9 cellular contexts compared by ENCODE assay signal in the genomic region with DNA sequence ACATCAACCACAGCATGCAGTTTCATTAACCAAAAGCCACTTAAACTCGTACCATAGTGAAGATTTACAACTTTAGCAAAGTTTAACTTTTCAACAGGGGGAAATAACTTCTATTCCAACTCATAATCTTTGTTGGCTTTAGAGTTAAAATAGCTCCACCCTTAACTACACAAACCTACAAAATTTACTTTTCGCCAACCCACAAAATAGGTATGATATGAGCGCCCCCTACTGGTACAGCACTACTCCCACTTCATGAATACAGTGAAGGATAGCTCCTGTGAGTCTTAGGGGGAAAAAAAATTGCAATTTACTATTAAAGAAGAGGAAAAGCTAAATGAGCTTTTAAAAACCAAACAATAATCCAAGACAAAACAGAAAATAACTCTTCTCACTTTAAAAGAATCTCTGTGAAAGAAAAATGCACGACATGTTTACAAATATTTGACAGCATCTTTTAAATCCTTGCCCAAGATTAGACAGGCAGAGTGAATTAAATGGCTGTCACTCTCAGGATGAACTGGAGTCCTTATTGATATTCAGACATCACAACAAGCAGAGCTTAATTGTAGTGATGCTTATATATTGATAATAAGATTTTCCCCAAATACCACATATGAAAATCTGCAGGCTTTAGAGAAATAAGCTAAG. TPM values are rescaled to one million over a fixed set of nuclear protein-coding genes. Genes with fewer than 3 reads are reported as not detected.
DNase-seq lines count a peak whose midpoint lies in the region; FAIRE-seq and TF ChIP-seq lines count a peak whose summit lies in the region.
"Had no signal": no experiment of that assay in that cellular context is flagged by ENCODE, and none has a peak within 500 bp of the region (broad histone marks: within the 10 kb centered on the region; RNA-seq: fewer than 3 reads in every experiment).

No MANE protein-coding gene starts in this region.

- TF ChIP-seq CTCF in neutrophil (IDR thresholded peaks at IDR 0.05) (peak; percentile 86), suprapubic skin (IDR thresholded peaks at IDR 0.05) (peak; percentile 81 to 94)

- peak; percentile 57 to 70 (median 64) for DNase-seq in CD4-positive, alpha-beta memory T cell
- DNase-seq in GM19239 (ENCODE audit: insufficient read length, low spot score) (peak; percentile 4), HK-2 (ENCODE audit: unreplicated experiment) (peak; percentile 64), OCI-M2 (lab: John Stamatoyannopoulos, UW; ENCODE audit: unreplicated experiment) (peak; percentile 44), fibroblast of peridontal ligament (ENCODE audit: extremely low read depth) (peak; percentile 88), suprapubic skin (ENCODE audit: low spot score in 2 of 2) (peak; percentile 69 to 82)
- peak; percentile 18 for DNase-seq in activated T-cell treated with anti-CD3 and anti-CD28 coated beads, Interleukin-2, amount 50 U/mL, for 1 hour

- no peaks in the 10 kb centered on the region for H3K9me3 ChIP-seq in CD4-positive, alpha-beta memory T cell (ENCODE audit: control insufficient read depth in 1 of 2, low read length in 2 of 2)
- no peaks in the 10 kb centered on the region for H3K9me3 ChIP-seq in neutrophil
- H3K9me3 ChIP-seq in suprapubic skin, result no peaks in the 10 kb centered on the region

- POLR2A ChIA-PET in CD4-positive, alpha-beta memory T cell (lab: Charles Lee; ENCODE audit: partially characterized antibody), result interaction anchor here (0.7 to 1.3 kb wide), 2 partner anchors 485 to 593 kb away, joined by 3 to 4 read pairs; a partner anchor contains a TSS

- peaks cover 5 to 13% of the 10 kb centered on the region in 2 donors for H3K27me3 Mint-ChIP-seq in CD4-positive, alpha-beta memory T cell

- no peak overlapping the region for H3K27ac ChIP-seq in CD4-positive, alpha-beta memory T cell (ENCODE audit: low read depth, low read length)
- H3K27ac ChIP-seq in neutrophil (no peak overlapping the region), suprapubic skin (no peak overlapping the region)

- 15% methylated on average over 4 of the region's 4 CpGs for WGBS in suprapubic skin

- no peak for TF ChIP-seq EP300 in suprapubic skin (IDR thresholded peaks at IDR 0.05)

- no peaks in the 10 kb centered on the region for H3K36me3 Mint-ChIP-seq in CD4-positive, alpha-beta memory T cell

- no peaks in the 10 kb centered on the region for H3K36me3 ChIP-seq in CD4-positive, alpha-beta memory T cell (ENCODE audit: insufficient read depth, low read length)
- no peaks in the 10 kb centered on the region for H3K36me3 ChIP-seq in neutrophil
- H3K36me3 ChIP-seq in suprapubic skin, result no peaks in the 10 kb centered on the region

- CTCF ChIA-PET in CD4-positive, alpha-beta memory T cell (lab: Charles Lee; ENCODE audit: partially characterized antibody), result interaction anchor here (0.5 to 3.2 kb wide), 68 partner anchors 8 to 1383 kb away, joined by 3 to 237 read pairs (median 4); a partner anchor contains a TSS

- no peaks in the 10 kb centered on the region for H3K27me3 ChIP-seq in CD4-positive, alpha-beta memory T cell (ENCODE audit: insufficient read depth, low read length)
- H3K27me3 ChIP-seq in neutrophil, result no peaks in the 10 kb centered on the region
- H3K27me3 ChIP-seq in suprapubic skin, result peaks cover 9% of the 10 kb centered on the region

- no peak overlapping the region for H3K27ac Mint-ChIP-seq in CD4-positive, alpha-beta memory T cell
- H3K27ac Mint-ChIP-seq: T-helper 1 cell treated with Interleukin-12 subunit alpha and Interleukin-12 subunit beta and Interleukin-4 antibody, amounts not matched to agents 30 μg/mL and 1 μg/mL, for 36 hours had no signal

- no peak overlapping the region for H3K4me3 ChIP-seq in CD4-positive, alpha-beta memory T cell (ENCODE audit: low read length in 2 of 2)
- H3K4me3 ChIP-seq in neutrophil (ENCODE audit: low read depth in 1 of 2, low read length in 1 of 2), result no peak overlapping the region
- H3K4me3 ChIP-seq in suprapubic skin, result no peak overlapping the region

- intact Hi-C loops in CD4-positive, alpha-beta memory T cell (cut with micrococcal nuclease), result loop anchor here (1.0 to 2.0 kb wide), 6 partner anchors 350 to 997 kb away; no protein-coding TSS in a partner anchor

- peak overlapping the region in 3 of 8 donors; percentile 11 to 43 (median 43) for H3K4me3 Mint-ChIP-seq in CD4-positive, alpha-beta memory T cell
- H3K4me3 Mint-ChIP-seq: T-helper 1 cell treated with Interleukin-12 subunit alpha and Interleukin-12 subunit beta and Interleukin-4 antibody, amounts not matched to agents 30 μg/mL and 1 μg/mL, for 36 hours had no signal

- peaks cover 9% of the 10 kb centered on the region for H3K4me1 ChIP-seq in CD4-positive, alpha-beta memory T cell (ENCODE audit: insufficient read depth, low read length)
- H3K4me1 ChIP-seq in neutrophil (ENCODE audit: control insufficient read depth in 1 of 2, insufficient read depth in 1 of 2, low read depth in 1 of 2, low read length in 1 of 2) (no peaks in the 10 kb centered on the region), suprapubic skin (peaks cover 5% of the 10 kb centered on the region)

- no peak for TF ChIP-seq POLR2A in suprapubic skin (IDR thresholded peaks at IDR 0.05)

- H3K4me1 Mint-ChIP-seq in CD4-positive, alpha-beta memory T cell, result peaks cover 8 to 11% (median 10%) of the 10 kb centered on the region in 4 donors

- no peaks in the 10 kb centered on the region for H3K9me3 Mint-ChIP-seq in CD4-positive, alpha-beta memory T cell
- H3K9me3 Mint-ChIP-seq: T-helper 1 cell treated with Interleukin-12 subunit alpha and Interleukin-12 subunit beta and Interleukin-4 antibody, amounts not matched to agents 30 μg/mL and 1 μg/mL, for 36 hours had no signal

- FAIRE-seq in GM19239 (lab: Jason Lieb, UNC), result peak; percentile 58

RNA-seq across cellular contexts. Expression of a gene that starts 32.2 kb away (rescaled TPM):
- not detected for total RNA-seq in CD4-positive, alpha-beta memory T cell
- polyA plus RNA-seq in CD4-positive, alpha-beta memory T cell, result not detected
- under 1 TPM in 1 of 4 donors, not detected in 3; 0.36 TPM for total RNA-seq in suprapubic skin

Comparison
In these comparisons a context has a peak if more than half of its experiments do, and no peak if none do; other contexts are left out.
1. DNase-seq: peak in every context shown above with its lines; median percentile 88 in fibroblast of peridontal ligament; 76 in suprapubic skin; 64 in CD4-positive, alpha-beta memory T cell; 64 in HK-2; 44 in OCI-M2; 18 in activated T-cell treated with anti-CD3 and anti-CD28 coated beads, Interleukin-2, amount 50 U/mL, for 1 hour; 4 in GM19239.